In the genomic region with DNA sequence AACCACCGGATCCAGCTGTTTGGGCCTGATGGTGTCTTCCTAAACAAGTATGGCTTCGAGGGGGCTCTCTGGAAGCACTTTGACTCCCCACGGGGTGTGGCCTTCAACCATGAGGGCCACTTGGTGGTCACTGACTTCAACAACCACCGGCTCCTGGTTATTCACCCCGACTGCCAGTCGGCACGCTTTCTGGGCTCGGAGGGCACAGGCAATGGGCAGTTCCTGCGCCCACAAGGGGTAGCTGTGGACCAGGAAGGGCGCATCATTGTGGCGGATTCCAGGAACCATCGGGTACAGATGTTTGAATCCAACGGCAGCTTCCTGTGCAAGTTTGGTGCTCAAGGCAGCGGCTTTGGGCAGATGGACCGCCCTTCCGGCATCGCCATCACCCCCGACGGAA, we compare ENCODE assay signal across 1 cellular context.
TF ChIP-seq lines count a peak whose summit lies in the region.

No MANE protein-coding gene starts in this region.

TF ChIP-seq in WTC11, 78 proteins besides CTCF, POLR2A, EP300 and RAD21:
- TF ChIP-seq, protein P1, sequence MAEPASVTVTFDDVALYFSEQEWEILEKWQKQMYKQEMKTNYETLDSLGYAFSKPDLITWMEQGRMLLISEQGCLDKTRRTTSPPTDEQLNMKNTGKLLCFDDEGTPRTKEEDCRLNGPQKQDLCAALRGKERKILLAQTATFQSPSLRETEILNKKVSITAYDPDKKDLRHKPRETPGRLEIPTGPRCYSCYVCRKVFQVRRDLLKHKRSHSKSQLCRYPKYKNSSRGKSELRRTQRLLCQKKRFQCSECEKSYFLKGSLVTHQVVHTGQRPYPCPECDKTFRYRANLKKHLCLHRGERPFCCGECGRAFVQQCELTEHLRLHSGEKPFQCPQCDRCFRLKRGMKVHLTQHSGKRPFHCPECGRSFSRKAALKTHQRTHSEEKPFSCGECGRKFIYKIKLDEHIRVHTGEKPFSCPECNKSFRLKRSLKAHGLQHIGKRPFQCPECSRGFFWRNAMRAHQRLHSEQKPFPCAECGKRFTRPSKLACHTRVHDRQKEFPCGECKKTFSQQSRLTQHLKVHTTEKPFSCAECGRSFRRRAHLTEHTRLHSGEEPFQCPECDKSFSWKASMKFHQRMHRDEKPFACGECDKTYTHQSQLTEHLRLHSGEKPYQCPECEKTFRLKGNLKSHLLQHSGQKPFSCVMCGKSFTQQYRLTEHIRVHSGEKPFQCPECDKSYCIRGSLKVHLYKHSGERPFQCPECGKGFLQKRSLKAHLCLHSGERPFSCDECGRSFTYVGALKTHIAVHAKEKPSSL (CRISPR knock-in tag; conservative IDR thresholded peaks at IDR 0.05): no peak
- TF ChIP-seq FOXJ3 (CRISPR knock-in tag; IDR thresholded peaks at IDR 0.05; ENCODE audit: borderline replicate concordance) (no peak), ZNF121 (CRISPR knock-in tag; IDR thresholded peaks at IDR 0.05) (no peak), NFYB (CRISPR knock-in tag; conservative IDR thresholded peaks at IDR 0.05; ENCODE audit: low read depth) (no peak), ZNF671 (CRISPR knock-in tag; IDR thresholded peaks at IDR 0.05) (no peak), CREM (CRISPR knock-in tag; IDR thresholded peaks at IDR 0.05) (no peak), NR3C1 (CRISPR knock-in tag; conservative IDR thresholded peaks at IDR 0.05; ENCODE audit: low read depth) (no peak), FOXK1 (CRISPR knock-in tag; IDR thresholded peaks at IDR 0.05) (no peak), MXD4 (CRISPR knock-in tag; IDR thresholded peaks at IDR 0.05; ENCODE audit: borderline replicate concordance) (no peak), GRHL2 (CRISPR knock-in tag; IDR thresholded peaks at IDR 0.05; ENCODE audit: insufficient replicate concordance, severe bottlenecking) (no peak), JUN (CRISPR knock-in tag; IDR thresholded peaks at IDR 0.05) (no peak), NFATC4 (CRISPR knock-in tag; IDR thresholded peaks at IDR 0.05) (no peak)
- TF ChIP-seq, protein P2, sequence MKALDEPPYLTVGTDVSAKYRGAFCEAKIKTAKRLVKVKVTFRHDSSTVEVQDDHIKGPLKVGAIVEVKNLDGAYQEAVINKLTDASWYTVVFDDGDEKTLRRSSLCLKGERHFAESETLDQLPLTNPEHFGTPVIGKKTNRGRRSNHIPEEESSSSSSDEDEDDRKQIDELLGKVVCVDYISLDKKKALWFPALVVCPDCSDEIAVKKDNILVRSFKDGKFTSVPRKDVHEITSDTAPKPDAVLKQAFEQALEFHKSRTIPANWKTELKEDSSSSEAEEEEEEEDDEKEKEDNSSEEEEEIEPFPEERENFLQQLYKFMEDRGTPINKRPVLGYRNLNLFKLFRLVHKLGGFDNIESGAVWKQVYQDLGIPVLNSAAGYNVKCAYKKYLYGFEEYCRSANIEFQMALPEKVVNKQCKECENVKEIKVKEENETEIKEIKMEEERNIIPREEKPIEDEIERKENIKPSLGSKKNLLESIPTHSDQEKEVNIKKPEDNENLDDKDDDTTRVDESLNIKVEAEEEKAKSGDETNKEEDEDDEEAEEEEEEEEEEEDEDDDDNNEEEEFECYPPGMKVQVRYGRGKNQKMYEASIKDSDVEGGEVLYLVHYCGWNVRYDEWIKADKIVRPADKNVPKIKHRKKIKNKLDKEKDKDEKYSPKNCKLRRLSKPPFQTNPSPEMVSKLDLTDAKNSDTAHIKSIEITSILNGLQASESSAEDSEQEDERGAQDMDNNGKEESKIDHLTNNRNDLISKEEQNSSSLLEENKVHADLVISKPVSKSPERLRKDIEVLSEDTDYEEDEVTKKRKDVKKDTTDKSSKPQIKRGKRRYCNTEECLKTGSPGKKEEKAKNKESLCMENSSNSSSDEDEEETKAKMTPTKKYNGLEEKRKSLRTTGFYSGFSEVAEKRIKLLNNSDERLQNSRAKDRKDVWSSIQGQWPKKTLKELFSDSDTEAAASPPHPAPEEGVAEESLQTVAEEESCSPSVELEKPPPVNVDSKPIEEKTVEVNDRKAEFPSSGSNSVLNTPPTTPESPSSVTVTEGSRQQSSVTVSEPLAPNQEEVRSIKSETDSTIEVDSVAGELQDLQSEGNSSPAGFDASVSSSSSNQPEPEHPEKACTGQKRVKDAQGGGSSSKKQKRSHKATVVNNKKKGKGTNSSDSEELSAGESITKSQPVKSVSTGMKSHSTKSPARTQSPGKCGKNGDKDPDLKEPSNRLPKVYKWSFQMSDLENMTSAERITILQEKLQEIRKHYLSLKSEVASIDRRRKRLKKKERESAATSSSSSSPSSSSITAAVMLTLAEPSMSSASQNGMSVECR (CRISPR knock-in tag; IDR thresholded peaks at IDR 0.05; ENCODE audit: borderline replicate concordance): no peak
- TF ChIP-seq, protein P3, sequence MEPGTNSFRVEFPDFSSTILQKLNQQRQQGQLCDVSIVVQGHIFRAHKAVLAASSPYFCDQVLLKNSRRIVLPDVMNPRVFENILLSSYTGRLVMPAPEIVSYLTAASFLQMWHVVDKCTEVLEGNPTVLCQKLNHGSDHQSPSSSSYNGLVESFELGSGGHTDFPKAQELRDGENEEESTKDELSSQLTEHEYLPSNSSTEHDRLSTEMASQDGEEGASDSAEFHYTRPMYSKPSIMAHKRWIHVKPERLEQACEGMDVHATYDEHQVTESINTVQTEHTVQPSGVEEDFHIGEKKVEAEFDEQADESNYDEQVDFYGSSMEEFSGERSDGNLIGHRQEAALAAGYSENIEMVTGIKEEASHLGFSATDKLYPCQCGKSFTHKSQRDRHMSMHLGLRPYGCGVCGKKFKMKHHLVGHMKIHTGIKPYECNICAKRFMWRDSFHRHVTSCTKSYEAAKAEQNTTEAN (CRISPR knock-in tag; IDR thresholded peaks at IDR 0.05): no peak
- TF ChIP-seq, protein P4, sequence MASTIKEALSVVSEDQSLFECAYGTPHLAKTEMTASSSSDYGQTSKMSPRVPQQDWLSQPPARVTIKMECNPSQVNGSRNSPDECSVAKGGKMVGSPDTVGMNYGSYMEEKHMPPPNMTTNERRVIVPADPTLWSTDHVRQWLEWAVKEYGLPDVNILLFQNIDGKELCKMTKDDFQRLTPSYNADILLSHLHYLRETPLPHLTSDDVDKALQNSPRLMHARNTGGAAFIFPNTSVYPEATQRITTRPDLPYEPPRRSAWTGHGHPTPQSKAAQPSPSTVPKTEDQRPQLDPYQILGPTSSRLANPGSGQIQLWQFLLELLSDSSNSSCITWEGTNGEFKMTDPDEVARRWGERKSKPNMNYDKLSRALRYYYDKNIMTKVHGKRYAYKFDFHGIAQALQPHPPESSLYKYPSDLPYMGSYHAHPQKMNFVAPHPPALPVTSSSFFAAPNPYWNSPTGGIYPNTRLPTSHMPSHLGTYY (CRISPR knock-in tag; IDR thresholded peaks at IDR 0.05): no peak
- TF ChIP-seq, protein P5, sequence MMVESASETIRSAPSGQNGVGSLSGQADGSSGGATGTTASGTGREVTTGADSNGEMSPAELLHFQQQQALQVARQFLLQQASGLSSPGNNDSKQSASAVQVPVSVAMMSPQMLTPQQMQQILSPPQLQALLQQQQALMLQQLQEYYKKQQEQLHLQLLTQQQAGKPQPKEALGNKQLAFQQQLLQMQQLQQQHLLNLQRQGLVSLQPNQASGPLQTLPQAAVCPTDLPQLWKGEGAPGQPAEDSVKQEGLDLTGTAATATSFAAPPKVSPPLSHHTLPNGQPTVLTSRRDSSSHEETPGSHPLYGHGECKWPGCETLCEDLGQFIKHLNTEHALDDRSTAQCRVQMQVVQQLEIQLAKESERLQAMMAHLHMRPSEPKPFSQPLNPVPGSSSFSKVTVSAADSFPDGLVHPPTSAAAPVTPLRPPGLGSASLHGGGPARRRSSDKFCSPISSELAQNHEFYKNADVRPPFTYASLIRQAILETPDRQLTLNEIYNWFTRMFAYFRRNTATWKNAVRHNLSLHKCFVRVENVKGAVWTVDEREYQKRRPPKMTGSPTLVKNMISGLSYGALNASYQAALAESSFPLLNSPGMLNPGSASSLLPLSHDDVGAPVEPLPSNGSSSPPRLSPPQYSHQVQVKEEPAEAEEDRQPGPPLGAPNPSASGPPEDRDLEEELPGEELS (CRISPR knock-in tag; IDR thresholded peaks at IDR 0.05): no peak
- TF ChIP-seq, protein P6, sequence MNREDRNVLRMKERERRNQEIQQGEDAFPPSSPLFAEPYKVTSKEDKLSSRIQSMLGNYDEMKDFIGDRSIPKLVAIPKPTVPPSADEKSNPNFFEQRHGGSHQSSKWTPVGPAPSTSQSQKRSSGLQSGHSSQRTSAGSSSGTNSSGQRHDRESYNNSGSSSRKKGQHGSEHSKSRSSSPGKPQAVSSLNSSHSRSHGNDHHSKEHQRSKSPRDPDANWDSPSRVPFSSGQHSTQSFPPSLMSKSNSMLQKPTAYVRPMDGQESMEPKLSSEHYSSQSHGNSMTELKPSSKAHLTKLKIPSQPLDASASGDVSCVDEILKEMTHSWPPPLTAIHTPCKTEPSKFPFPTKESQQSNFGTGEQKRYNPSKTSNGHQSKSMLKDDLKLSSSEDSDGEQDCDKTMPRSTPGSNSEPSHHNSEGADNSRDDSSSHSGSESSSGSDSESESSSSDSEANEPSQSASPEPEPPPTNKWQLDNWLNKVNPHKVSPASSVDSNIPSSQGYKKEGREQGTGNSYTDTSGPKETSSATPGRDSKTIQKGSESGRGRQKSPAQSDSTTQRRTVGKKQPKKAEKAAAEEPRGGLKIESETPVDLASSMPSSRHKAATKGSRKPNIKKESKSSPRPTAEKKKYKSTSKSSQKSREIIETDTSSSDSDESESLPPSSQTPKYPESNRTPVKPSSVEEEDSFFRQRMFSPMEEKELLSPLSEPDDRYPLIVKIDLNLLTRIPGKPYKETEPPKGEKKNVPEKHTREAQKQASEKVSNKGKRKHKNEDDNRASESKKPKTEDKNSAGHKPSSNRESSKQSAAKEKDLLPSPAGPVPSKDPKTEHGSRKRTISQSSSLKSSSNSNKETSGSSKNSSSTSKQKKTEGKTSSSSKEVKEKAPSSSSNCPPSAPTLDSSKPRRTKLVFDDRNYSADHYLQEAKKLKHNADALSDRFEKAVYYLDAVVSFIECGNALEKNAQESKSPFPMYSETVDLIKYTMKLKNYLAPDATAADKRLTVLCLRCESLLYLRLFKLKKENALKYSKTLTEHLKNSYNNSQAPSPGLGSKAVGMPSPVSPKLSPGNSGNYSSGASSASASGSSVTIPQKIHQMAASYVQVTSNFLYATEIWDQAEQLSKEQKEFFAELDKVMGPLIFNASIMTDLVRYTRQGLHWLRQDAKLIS (CRISPR knock-in tag; IDR thresholded peaks at IDR 0.05; ENCODE audit: borderline replicate concordance): no peak
- TF ChIP-seq, protein P7, sequence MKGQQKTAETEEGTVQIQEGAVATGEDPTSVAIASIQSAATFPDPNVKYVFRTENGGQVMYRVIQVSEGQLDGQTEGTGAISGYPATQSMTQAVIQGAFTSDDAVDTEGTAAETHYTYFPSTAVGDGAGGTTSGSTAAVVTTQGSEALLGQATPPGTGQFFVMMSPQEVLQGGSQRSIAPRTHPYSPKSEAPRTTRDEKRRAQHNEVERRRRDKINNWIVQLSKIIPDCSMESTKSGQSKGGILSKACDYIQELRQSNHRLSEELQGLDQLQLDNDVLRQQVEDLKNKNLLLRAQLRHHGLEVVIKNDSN (CRISPR knock-in tag; IDR thresholded peaks at IDR 0.05): no peak
TF ChIP-seq in WTC11: peak in this region for 0.
